Comparison of ENCODE assay signal across 1 cellular context in genomic region chr14:71240154-71240553, GRCh38.
TF ChIP-seq lines count a peak whose summit lies in the region.

No MANE protein-coding gene starts in this region.

TF ChIP-seq in HepG2, 621 proteins besides CTCF, POLR2A, EP300 and RAD21 (continued from another document):
- TF ChIP-seq ARID5B (CRISPR knock-in tag; IDR thresholded peaks at IDR 0.05) = peak; percentile 71
TF ChIP-seq in HepG2: peak in this region for 28.
